In genomic region chr7:159107052-159107892, GRCh38 we compare ENCODE assay signal across 23 cellular contexts. TPM values are rescaled to one million over a fixed set of nuclear protein-coding genes. Genes with fewer than 3 reads are reported as not detected.
DNase-seq lines count a peak whose midpoint lies in the region; ATAC-seq and TF ChIP-seq lines count a peak whose summit lies in the region.
"Had no signal": no experiment of that assay in that cellular context is flagged by ENCODE, and none has a peak within 500 bp of the region (broad histone marks: within the 10 kb centered on the region; RNA-seq: fewer than 3 reads in every experiment).

No MANE protein-coding gene starts in this region.

- H3K9me3 ChIP-seq in KOPT-K1 (ENCODE audit: insufficient read depth, low read length, poor library complexity, severe bottlenecking) = no peaks in the 10 kb centered on the region
- no peaks in the 10 kb centered on the region for H3K9me3 ChIP-seq in psoas muscle
- H3K9me3 ChIP-seq: adrenal gland, ovary had no signal

- CTCF ChIA-PET in activated CD4-positive, alpha-beta memory T cell treated with anti-CD3 and anti-CD28 coated beads, Interleukin-2, amount 10 ng/mL, durations not matched to agents 7 days and 5 days (lab: Charles Lee) = no interaction called here

- 56 to 64% (median 61%) methylated on average over 15 of the region's 15 CpGs for WGBS in psoas muscle, 3 donors

- no peaks in the 10 kb centered on the region for H3K4me1 Mint-ChIP-seq in stimulated activated memory B cell treated with anti-CD40 and anti-IgM and Interleukin-4, amounts not matched to agents 10 μg/mL and 1 μg/mL and 100 μg/mL, for 72 hours
- H3K4me1 Mint-ChIP-seq in activated CD4-positive, alpha-beta memory T cell treated with anti-CD3 and anti-CD28 coated beads, Interleukin-2, amount 10 ng/mL, durations not matched to agents 7 days and 5 days = peaks cover 3% of the 10 kb centered on the region
- H3K4me1 Mint-ChIP-seq: activated B cell treated with CpG ODN at 0.5 μM for 24 hours had no signal

- H3K36me3 Mint-ChIP-seq in stimulated activated memory B cell treated with anti-CD40 and anti-IgM and Interleukin-4, amounts not matched to agents 10 μg/mL and 1 μg/mL and 100 μg/mL, for 72 hours = no peaks in the 10 kb centered on the region
- no peaks in the 10 kb centered on the region for H3K36me3 Mint-ChIP-seq in activated CD4-positive, alpha-beta memory T cell treated with anti-CD3 and anti-CD28 coated beads, Interleukin-2, amount 10 ng/mL, durations not matched to agents 7 days and 5 days (ENCODE audit: low read depth)

- peaks cover 14% of the 10 kb centered on the region for H3K4me1 ChIP-seq in psoas muscle
- H3K4me1 ChIP-seq: adrenal gland had no signal

- H3K36me3 ChIP-seq in KOPT-K1 (ENCODE audit: insufficient read depth, low read length) = peaks cover 83% of the 10 kb centered on the region
- H3K36me3 ChIP-seq in psoas muscle (ENCODE audit: insufficient read depth in 1 of 2, low read depth in 1 of 2) = no peaks in the 10 kb centered on the region
- H3K36me3 ChIP-seq: adrenal gland, ovary had no signal

- POLR2A ChIA-PET in activated CD4-positive, alpha-beta memory T cell treated with anti-CD3 and anti-CD28 coated beads, Interleukin-2, amount 10 ng/mL, durations not matched to agents 7 days and 5 days (lab: Charles Lee) = no interaction called here

- H3K27me3 ChIP-seq in psoas muscle (ENCODE audit: insufficient read depth in 3 of 3, low read length in 2 of 3) = no peaks in the 10 kb centered on the region
- H3K27me3 ChIP-seq: ovary had no signal

- ATAC-seq in psoas muscle = no peak
- ATAC-seq in stimulated activated memory B cell treated with anti-CD40 and anti-IgM and Interleukin-4, amounts not matched to agents 10 μg/mL and 1 μg/mL and 100 μg/mL, for 72 hours = no peak
- ATAC-seq: left lobe of liver had no signal

- TF ChIP-seq CTCF in psoas muscle (IDR thresholded peaks at IDR 0.05) (no peak), GM20000 (IDR thresholded peaks at IDR 0.05; ENCODE audit: extremely low read depth, missing control alignments) (no peak)

- no peak overlapping the region for H3K4me3 ChIP-seq in psoas muscle
- H3K4me3 ChIP-seq: adrenal gland, dorsolateral prefrontal cortex, ovary, skin epidermis had no signal

- H3K4me3 Mint-ChIP-seq in stimulated activated memory B cell treated with anti-CD40 and anti-IgM and Interleukin-4, amounts not matched to agents 10 μg/mL and 1 μg/mL and 100 μg/mL, for 72 hours = no peak overlapping the region
- no peak overlapping the region for H3K4me3 Mint-ChIP-seq in activated CD4-positive, alpha-beta memory T cell treated with anti-CD3 and anti-CD28 coated beads, Interleukin-2, amount 10 ng/mL, durations not matched to agents 7 days and 5 days
- H3K4me3 Mint-ChIP-seq: activated B cell treated with CpG ODN at 0.5 μM for 24 hours, HFFc6 had no signal

- peaks cover 35% of the 10 kb centered on the region for H3K27me3 Mint-ChIP-seq in stimulated activated memory B cell treated with anti-CD40 and anti-IgM and Interleukin-4, amounts not matched to agents 10 μg/mL and 1 μg/mL and 100 μg/mL, for 72 hours
- peaks cover 6% of the 10 kb centered on the region for H3K27me3 Mint-ChIP-seq in activated CD4-positive, alpha-beta memory T cell treated with anti-CD3 and anti-CD28 coated beads, Interleukin-2, amount 10 ng/mL, durations not matched to agents 7 days and 5 days
- H3K27me3 Mint-ChIP-seq: activated B cell treated with CpG ODN at 0.5 μM for 24 hours had no signal

- intact Hi-C loops in psoas muscle (cut with DNase I) = loop anchor here in 1 of 2 donors (5.0 kb wide), 1 partner anchor 35 kb away; the partner anchor contains the start of gene VIPR2

- H3K27ac Mint-ChIP-seq in stimulated activated memory B cell treated with anti-CD40 and anti-IgM and Interleukin-4, amounts not matched to agents 10 μg/mL and 1 μg/mL and 100 μg/mL, for 72 hours = no peak overlapping the region
- no peak overlapping the region for H3K27ac Mint-ChIP-seq in activated CD4-positive, alpha-beta memory T cell treated with anti-CD3 and anti-CD28 coated beads, Interleukin-2, amount 10 ng/mL, durations not matched to agents 7 days and 5 days
- H3K27ac Mint-ChIP-seq: activated B cell treated with CpG ODN at 0.5 μM for 24 hours, HFFc6 had no signal

- H3K9me3 Mint-ChIP-seq in stimulated activated memory B cell treated with anti-CD40 and anti-IgM and Interleukin-4, amounts not matched to agents 10 μg/mL and 1 μg/mL and 100 μg/mL, for 72 hours = no peaks in the 10 kb centered on the region
- peaks cover 2% of the 10 kb centered on the region for H3K9me3 Mint-ChIP-seq in activated CD4-positive, alpha-beta memory T cell treated with anti-CD3 and anti-CD28 coated beads, Interleukin-2, amount 10 ng/mL, durations not matched to agents 7 days and 5 days
- H3K9me3 Mint-ChIP-seq: activated B cell treated with CpG ODN at 0.5 μM for 24 hours had no signal

- DNase-seq in DMS79 treated with DMSO at 0.1 percent for 48 hours (lab: John Stamatoyannopoulos, UW) = peak; percentile 6
- no peak for DNase-seq in DMS79 (lab: John Stamatoyannopoulos, UW)
- DNase-seq in SHP77 treated with DMSO at 0.1 percent for 48 hours (lab: John Stamatoyannopoulos, UW) = peak; percentile 84
- peak; percentile 8 to 41 for DNase-seq in psoas muscle
- no peak for DNase-seq in GM20000 (ENCODE audit: low spot score)
- no peak for DNase-seq in activated CD4-positive, alpha-beta memory T cell treated with anti-CD3 and anti-CD28 coated beads, Interleukin-2, amount 10 ng/mL, durations not matched to agents 7 days and 5 days
- DNase-seq: activated B cell treated with CpG ODN at 0.5 μM for 24 hours; activated CD8-positive, alpha-beta memory T cell treated with anti-CD3 and anti-CD28 coated beads for 24 hours; adrenal gland; C1 segment of cervical spinal cord; DMS153; HFFc6; NCI-H1436; NCI-H226; stimulated activated CD4-positive, alpha-beta T cell treated with anti-CD3 and anti-CD28 coated beads, Interleukin-4, amount 100 ng/mL, for 24 hours had no signal

- peak overlapping the region; percentile 70 for H3K27ac ChIP-seq in KOPT-K1 (ENCODE audit: low read depth, low read length, poor library complexity, severe bottlenecking)
- H3K27ac ChIP-seq in psoas muscle = no peak overlapping the region
- H3K27ac ChIP-seq: adrenal gland, dorsolateral prefrontal cortex, ovary, skin epidermis had no signal

RNA-seq across cellular contexts. Expression of gene VIPR2, which starts 37.4 kb away (rescaled TPM):
- 1 to 10 TPM; 2.4 to 3.6 (median 3.3) TPM for total RNA-seq in psoas muscle
- polyA plus RNA-seq in psoas muscle = 1 to 10 TPM in 2 of 3 donors, under 1 TPM in 1; 0.60 to 2.3 (median 1.3) TPM
- total RNA-seq in activated CD4-positive, alpha-beta memory T cell treated with anti-CD3 and anti-CD28 coated beads, Interleukin-2, amount 10 ng/mL, durations not matched to agents 7 days and 5 days = under 1 TPM; 0.13 to 0.23 TPM
- total RNA-seq: A172, activated B cell treated with CpG ODN at 0.5 μM for 24 hours, HFFc6, HT-29 had no signal

Comparison
In these comparisons a context has a peak if more than half of its experiments do, and no peak if none do; other contexts are left out.
1. DNase-seq: peak in DMS79 treated with DMSO at 0.1 percent for 48 hours (single experiment), SHP77 treated with DMSO at 0.1 percent for 48 hours (single experiment) and psoas muscle (2 of 2); none in DMS79 (single experiment), GM20000 (single experiment) and activated CD4-positive, alpha-beta memory T cell treated with anti-CD3 and anti-CD28 coated beads, Interleukin-2, amount 10 ng/mL, durations not matched to agents 7 days and 5 days (single experiment).